Comparison of ENCODE assay signal across 8 cellular contexts in genomic region chr15:63277044-63277892, GRCh38. TPM values are rescaled to one million over a fixed set of nuclear protein-coding genes. Genes with fewer than 3 reads are reported as not detected.
DNase-seq lines count a peak whose midpoint lies in the region; ATAC-seq and TF ChIP-seq lines count a peak whose summit lies in the region.

TSS of gene APH1B (plus strand) at chr15:63277605. CDS start at chr15:63277624, 19 bp downstream.

- in situ Hi-C loops in SK-MEL-5 (cut with HindIII; ENCODE audit: low pct_unique_long_range_greater_than_20kb, low sequenced_read_pairs) = no loop called here

- H3K27ac ChIP-seq in KOPT-K1 (ENCODE audit: low read depth, low read length, poor library complexity, severe bottlenecking) (peak within 1 kb of the TSS; percentile 61), temporal lobe (ENCODE audit: low read depth, low read length) (peak within 1 kb of the TSS; percentile 88)

- peak; percentile 68 for ATAC-seq in GM21529 (IDR thresholded peaks at IDR 0.05; ENCODE audit: unreplicated experiment)
- ATAC-seq in omental fat pad (ENCODE audit: low FRiP score) = peak; percentile 79

- no peaks in the 10 kb centered on the region for H3K9me3 ChIP-seq in KOPT-K1 (ENCODE audit: insufficient read depth, low read length, poor library complexity, severe bottlenecking)

- TF ChIP-seq CTCF in omental fat pad (IDR thresholded peaks at IDR 0.05) = no peak

- DNase-seq in DMS153 (lab: John Stamatoyannopoulos, UW) = peak; percentile 20
- peak; percentile 61 for DNase-seq in SK-MEL-5 (ENCODE audit: low read depth, low spot score)
- DNase-seq in activated naive CD4-positive, alpha-beta T cell treated with Interleukin-2 at 50 U/mL for 16 hours = peak; percentile 76
- peak; percentile 88 for DNase-seq in germinal center (ENCODE audit: low spot score)
- peak; percentile 45 for DNase-seq in omental fat pad (ENCODE audit: low spot score)

- no peaks in the 10 kb centered on the region for H3K36me3 ChIP-seq in KOPT-K1 (ENCODE audit: insufficient read depth, low read length)

RNA-seq across cellular contexts. Expression of gene APH1B, which starts in this region (rescaled TPM):
- 16.2 and 17.0 TPM in 2 replicates for total RNA-seq in SK-MEL-5 (2014; rRNA removed; shearing (Covaris generic))
- 7.5 and 10.5 TPM in 2 replicates for polyA plus RNA-seq in SK-MEL-5 (2015; cell fraction: cytosol; rRNA removed)
- 12.9 and 17.6 TPM in 2 replicates for polyA plus RNA-seq in SK-MEL-5 (2015; cell fraction: nucleus; rRNA removed)
- total RNA-seq in omental fat pad (10 to 100 TPM; 15.9 to 17.4 (median 17.0) TPM), temporal lobe (16.0 TPM)

Comparison
In these comparisons a context has a peak if more than half of its experiments do, and no peak if none do; other contexts are left out.
1. Peak in every context shown above with its lines: DNase-seq, ATAC-seq and H3K27ac ChIP-seq.
2. DNase-seq: peak in every context shown above with its lines; median percentile 88 in germinal center; 76 in activated naive CD4-positive, alpha-beta T cell treated with Interleukin-2 at 50 U/mL for 16 hours; 61 in SK-MEL-5; 45 in omental fat pad; 20 in DMS153.